26 cellular contexts compared by ENCODE assay signal in genomic region chr20:22579711-22580697, GRCh38. TPM values are rescaled to one million over a fixed set of nuclear protein-coding genes. Genes with fewer than 3 reads are reported as not detected.
A peak's percentile ranks its signal among the peaks of the same experiment; 100 is the strongest.
DNase-seq lines count a peak whose midpoint lies in the region; ATAC-seq, FAIRE-seq and TF ChIP-seq lines count a peak whose summit lies in the region.
"Had no signal": no experiment of that assay in that cellular context is flagged by ENCODE, and none has a peak within 500 bp of the region (broad histone marks: within the 10 kb centered on the region; RNA-seq: fewer than 3 reads in every experiment).

No MANE protein-coding gene starts in this region.

- TF ChIP-seq RAD21 in neural cell (conservative IDR thresholded peaks at IDR 0.05): no peak

- no peak overlapping the region for H3K27ac Mint-ChIP-seq in natural killer cell
- no peak overlapping the region for H3K27ac Mint-ChIP-seq in activated T-helper 17 cell treated with anti-CD3 and anti-CD28 coated beads, Interleukin-2, amount 50 U/mL, for 72 hours

- intact Hi-C loops in endothelial cell of umbilical vein (cut with micrococcal nuclease): no loop called here
- intact Hi-C loops in natural killer cell (cut with micrococcal nuclease): loop anchor here (10.0 kb wide), 1 partner anchor 245 kb away; no protein-coding TSS in a partner anchor

- H3K4me3 ChIP-seq in endothelial cell of umbilical vein (replicated peaks in 1 of 3; ENCODE audit: insufficient read depth in 1 of 3, low read depth in 1 of 3, low read length in 3 of 3): no peak overlapping the region
- no peak overlapping the region for H3K4me3 ChIP-seq in neural cell (ENCODE audit: low read length)
- H3K4me3 ChIP-seq: ascending aorta, psoas muscle had no signal

- dilution Hi-C loops in endothelial cell of umbilical vein (cut with MboI; ENCODE audit: extremely low pct_ligation_motif_present, low sequenced_read_pairs): no loop called here

- FAIRE-seq in endothelial cell of umbilical vein (lab: Jason Lieb, UNC): no peak
- FAIRE-seq: small intestine had no signal

- BruUV-seq in endothelial cell of umbilical vein (replicated peaks; lab: Mats Ljungman, UMichigan): no TSS peak

- H3K4me1 ChIP-seq in endothelial cell of umbilical vein (ENCODE audit: control insufficient read depth, extremely low read depth, insufficient read depth, low read length): no peaks in the 10 kb centered on the region

- no peaks in the 10 kb centered on the region for H3K36me3 Mint-ChIP-seq in natural killer cell
- H3K36me3 Mint-ChIP-seq in activated T-helper 17 cell treated with anti-CD3 and anti-CD28 coated beads, Interleukin-2, amount 50 U/mL, for 72 hours (ENCODE audit: low read depth): no peaks in the 10 kb centered on the region

- no peak overlapping the region for H3K9ac ChIP-seq in endothelial cell of umbilical vein (replicated peaks; ENCODE audit: extremely low read depth, insufficient read depth, low read length)
- no peak overlapping the region for H3K9ac ChIP-seq in neural cell (ENCODE audit: low read length)

- H3K79me2 ChIP-seq in endothelial cell of umbilical vein (ENCODE audit: control insufficient read depth, insufficient read depth, low read length) (no peaks in the 10 kb centered on the region), neural cell (replicated peaks; ENCODE audit: insufficient read depth, low read length) (no peaks in the 10 kb centered on the region)

- H3K9me2 ChIP-seq in neural cell (ENCODE audit: insufficient read depth, low read length): no peaks in the 10 kb centered on the region

- TF ChIP-seq CTCF in endothelial cell of umbilical vein (IDR thresholded peaks at IDR 0.05; ENCODE audit: extremely low read depth in 1 of 2, insufficient read depth in 1 of 2, low read depth in 1 of 2, low read length in 2 of 2) (no peak), neural cell (IDR thresholded peaks at IDR 0.05; ENCODE audit: poor library complexity, severe bottlenecking) (no peak), natural killer cell (IDR thresholded peaks at IDR 0.05) (no peak)

- H3K27ac ChIP-seq in endothelial cell of umbilical vein (ENCODE audit: insufficient read depth, low read depth, low read length) (no peak overlapping the region), neural cell (ENCODE audit: low read length) (no peak overlapping the region)
- H3K27ac ChIP-seq: ascending aorta, psoas muscle had no signal

- POLR2A ChIA-PET in endothelial cell of umbilical vein (lab: Charles Lee): no interaction called here

- no peaks in the 10 kb centered on the region for H3K4me1 Mint-ChIP-seq in natural killer cell
- no peaks in the 10 kb centered on the region for H3K4me1 Mint-ChIP-seq in activated T-helper 17 cell treated with anti-CD3 and anti-CD28 coated beads, Interleukin-2, amount 50 U/mL, for 72 hours

- H4K20me1 ChIP-seq in endothelial cell of umbilical vein (replicated peaks; ENCODE audit: control insufficient read depth, extremely low read depth, insufficient read depth, low read length) (no peaks in the 10 kb centered on the region), neural cell (ENCODE audit: insufficient read depth) (no peaks in the 10 kb centered on the region)

- H3K27me3 ChIP-seq in endothelial cell of umbilical vein (ENCODE audit: control insufficient read depth in 2 of 2, insufficient read depth in 2 of 2, low read length in 2 of 2): peaks cover 83 to 95% of the 10 kb centered on the region in 2 experiments
- peaks cover 98% of the 10 kb centered on the region for H3K27me3 ChIP-seq in neural cell (ENCODE audit: insufficient read depth, low read depth, low read length)

- TF ChIP-seq EP300 in neural cell (conservative IDR thresholded peaks at IDR 0.05; ENCODE audit: poor library complexity, severe bottlenecking): no peak

- no peak overlapping the region for H3K4me2 ChIP-seq in endothelial cell of umbilical vein (ENCODE audit: insufficient read depth, low read length)
- no peak overlapping the region for H3K4me2 ChIP-seq in neural cell (ENCODE audit: low read length)

- no peak overlapping the region for H3K4me3 Mint-ChIP-seq in natural killer cell
- H3K4me3 Mint-ChIP-seq in activated T-helper 17 cell treated with anti-CD3 and anti-CD28 coated beads, Interleukin-2, amount 50 U/mL, for 72 hours: no peak overlapping the region
- H3K4me3 Mint-ChIP-seq: naive thymus-derived CD4-positive, alpha-beta T cell had no signal

- no peaks in the 10 kb centered on the region for H3K36me3 ChIP-seq in endothelial cell of umbilical vein (ENCODE audit: control insufficient read depth in 2 of 2, extremely low read depth in 1 of 2, insufficient read depth in 2 of 2, low read length in 2 of 2)
- H3K36me3 ChIP-seq in neural cell (ENCODE audit: insufficient read depth, low read length): no peaks in the 10 kb centered on the region
- H3K36me3 ChIP-seq: ascending aorta had no signal

- no peaks in the 10 kb centered on the region for H3K9me3 ChIP-seq in endothelial cell of umbilical vein (replicated peaks; ENCODE audit: control insufficient read depth, insufficient read depth, low read length)
- H3K9me3 ChIP-seq in neural cell (ENCODE audit: low read length): no peaks in the 10 kb centered on the region
- H3K9me3 ChIP-seq: ascending aorta, psoas muscle had no signal

- DNase-seq in COLO668 (lab: John Stamatoyannopoulos, UW; ENCODE audit: unreplicated experiment) (peak; percentile 69), NCI-H1930 (lab: John Stamatoyannopoulos, UW) (peak; percentile 81 to 85), endothelial cell of umbilical vein (ENCODE audit: low read depth, low spot score) (no peak), natural killer cell (no peak), activated T-cell treated with anti-CD3 and anti-CD28 coated beads for 4 hours (no peak), NCI-H1092 (lab: John Stamatoyannopoulos, UW) (no peak)
- DNase-seq: ACHN; activated CD4-positive, alpha-beta T cell treated with anti-CD3 and anti-CD28 coated beads, Interleukin-2, amount 50 U/mL, for 4 hours; activated naive CD4-positive, alpha-beta T cell treated with anti-CD3 and anti-CD28 coated beads, Interleukin-2, amount 50 U/mL, for 16 hours; C1 segment of cervical spinal cord; effector memory CD4-positive, alpha-beta T cell; glutamatergic neuron; naive thymus-derived CD4-positive, alpha-beta T cell; NCI-H1694; NCI-H446 treated with DMSO at 0.1 percent for 48 hours; psoas muscle; small intestine; stimulated activated CD4-positive, alpha-beta T cell treated with anti-CD3 and anti-CD28 coated beads, Interleukin-4, amount 100 ng/mL, for 1 hour had no signal

- H2AFZ ChIP-seq in endothelial cell of umbilical vein (ENCODE audit: low read depth, low read length) (no peak overlapping the region), neural cell (ENCODE audit: low read depth, low read length) (no peak overlapping the region)

- CTCF ChIA-PET in endothelial cell of umbilical vein (lab: Charles Lee): no interaction called here

- H3K27me3 Mint-ChIP-seq in natural killer cell (ENCODE audit: low read depth in 2 of 2): peaks cover 60% of the 10 kb centered on the region in 2 donors
- peaks cover 40% of the 10 kb centered on the region for H3K27me3 Mint-ChIP-seq in activated T-helper 17 cell treated with anti-CD3 and anti-CD28 coated beads, Interleukin-2, amount 50 U/mL, for 72 hours

- ATAC-seq in natural killer cell: no peak
- no peak for ATAC-seq in activated T-helper 17 cell treated with anti-CD3 and anti-CD28 coated beads, Interleukin-2, amount 50 U/mL, for 72 hours (replicated peaks)
- ATAC-seq: naive thymus-derived CD4-positive, alpha-beta T cell; psoas muscle had no signal

- no peaks in the 10 kb centered on the region for H3F3A ChIP-seq in neural cell (ENCODE audit: insufficient read depth, low read length, poor library complexity, severe bottlenecking)

- no peaks in the 10 kb centered on the region for H3K9me1 ChIP-seq in endothelial cell of umbilical vein (replicated peaks; ENCODE audit: control insufficient read depth, extremely low read depth, insufficient read depth, low read length)

- no peaks in the 10 kb centered on the region for H3K9me3 Mint-ChIP-seq in natural killer cell
- H3K9me3 Mint-ChIP-seq in activated T-helper 17 cell treated with anti-CD3 and anti-CD28 coated beads, Interleukin-2, amount 50 U/mL, for 72 hours: no peaks in the 10 kb centered on the region

- no peak for TF ChIP-seq POLR2A in endothelial cell of umbilical vein (IDR thresholded peaks at IDR 0.05; ENCODE audit: low read depth, low read length)

TF ChIP-seq in endothelial cell of umbilical vein, 7 proteins besides CTCF, POLR2A, EP300 and RAD21:
- TF ChIP-seq EZH2 (IDR thresholded peaks at IDR 0.05; ENCODE audit: borderline replicate concordance, low read depth, low read length, severe bottlenecking): peak; percentile 37
- TF ChIP-seq JUN (IDR thresholded peaks at IDR 0.05; ENCODE audit: borderline replicate concordance, insufficient read depth, insufficient read length, low read depth): no peak

RNA-seq across cellular contexts. Expression of gene FOXA2, which starts 4.4 kb away (rescaled TPM):
- total RNA-seq in endothelial cell of umbilical vein (not detected in 2 replicates), natural killer cell (not detected)
- polyA plus RNA-seq in endothelial cell of umbilical vein (not detected in 2 replicates), neural cell (not detected in 2 replicates)
- polyA plus RNA-seq in endothelial cell of umbilical vein (2011; cell fraction: cytosol; rRNA removed): not detected in 2 replicates
- not detected in 2 replicates for polyA plus RNA-seq in endothelial cell of umbilical vein (2011; cell fraction: nucleus; rRNA removed)
- polyA plus RNA-seq in endothelial cell of umbilical vein (2012): not detected in 2 replicates
- polyA minus RNA-seq in endothelial cell of umbilical vein (not detected in 2 replicates), neural cell (not detected in 2 replicates)
- not detected for polyA minus RNA-seq in endothelial cell of umbilical vein (2011; cell fraction: cytosol; rRNA and poly(A)+ RNA removed)
- not detected in 2 replicates for polyA minus RNA-seq in endothelial cell of umbilical vein (2011; cell fraction: nucleus; rRNA and poly(A)+ RNA removed)
- total RNA-seq in activated T-helper 17 cell treated with anti-CD3 and anti-CD28 coated beads, Interleukin-2, amount 50 U/mL, for 72 hours: not detected
- total RNA-seq: ascending aorta; cerebellum; lower leg skin; M059J; naive thymus-derived CD4-positive, alpha-beta T cell; psoas muscle; T-helper 1 cell treated with Interleukin-12 subunit alpha and Interleukin-12 subunit beta and Interleukin-4 antibody, amounts not matched to agents 30 ng/mL and 1 ng/mL, for 36 hours; urinary bladder had no signal
- polyA plus RNA-seq: naive thymus-derived CD4-positive, alpha-beta T cell; urinary bladder had no signal

Comparison
In these comparisons a context has a peak if more than half of its experiments do, and no peak if none do; other contexts are left out.
1. DNase-seq: peak in COLO668 (single experiment) and NCI-H1930 (2 of 2); none in endothelial cell of umbilical vein (single experiment), natural killer cell (single experiment), activated T-cell treated with anti-CD3 and anti-CD28 coated beads for 4 hours (single experiment) and NCI-H1092 (single experiment).